ENCODE assay signal across 11 cellular contexts in genomic region chr2:7043689-7044088, GRCh38.
DNase-seq lines count a peak whose midpoint lies in the region; ATAC-seq, FAIRE-seq and TF ChIP-seq lines count a peak whose summit lies in the region.
"Had no signal": no experiment of that assay in that cellular context is flagged by ENCODE, and none has a peak within 500 bp of the region (broad histone marks: within the 10 kb centered on the region; RNA-seq: fewer than 3 reads in every experiment).

No MANE protein-coding gene starts in this region.

- intact Hi-C loops in activated CD8-positive, alpha-beta T cell treated with anti-CD3 and anti-CD28 coated beads for 36 hours (cut with micrococcal nuclease) = loop anchor here (1.0 to 5.0 kb wide), 2 partner anchors 146 to 216 kb away; no protein-coding TSS in a partner anchor

- no peaks in the 10 kb centered on the region for H3K36me3 ChIP-seq in skeletal muscle satellite cell (ENCODE audit: insufficient read depth, low read length)

- peaks cover 30% of the 10 kb centered on the region for H3K36me3 Mint-ChIP-seq in activated CD8-positive, alpha-beta T cell treated with anti-CD3 and anti-CD28 coated beads for 36 hours (ENCODE audit: low read depth)

- no peak for TF ChIP-seq CTCF in fibroblast of mammary gland (conservative IDR thresholded peaks at IDR 0.05; ENCODE audit: control insufficient read depth, insufficient read depth, low read depth, low read length)
- no peak for TF ChIP-seq CTCF in activated CD8-positive, alpha-beta T cell treated with anti-CD3 and anti-CD28 coated beads for 36 hours (IDR thresholded peaks at IDR 0.05)

- H3K4me3 Mint-ChIP-seq in activated CD8-positive, alpha-beta T cell treated with anti-CD3 and anti-CD28 coated beads for 36 hours = no peak overlapping the region
- H3K4me3 Mint-ChIP-seq: CD4-positive, alpha-beta memory T cell had no signal

- no peak overlapping the region for H3K27ac Mint-ChIP-seq in activated CD8-positive, alpha-beta T cell treated with anti-CD3 and anti-CD28 coated beads for 36 hours

- FAIRE-seq in GM12892 (lab: Jason Lieb, UNC) = peak; percentile 21
- FAIRE-seq: G401.6 had no signal

- H3K4me2 ChIP-seq in skeletal muscle satellite cell (ENCODE audit: low read length) = peak overlapping the region; percentile 15
- H3K4me2 ChIP-seq: BLaER1 treated with 17β-estradiol and CSF1 and Interleukin-3, amounts not matched to agents 10 nM and 100 nM had no signal

- H3K9me3 Mint-ChIP-seq in activated CD8-positive, alpha-beta T cell treated with anti-CD3 and anti-CD28 coated beads for 36 hours = no peaks in the 10 kb centered on the region

- no peaks in the 10 kb centered on the region for H3K27me3 Mint-ChIP-seq in activated CD8-positive, alpha-beta T cell treated with anti-CD3 and anti-CD28 coated beads for 36 hours
- H3K27me3 Mint-ChIP-seq: CD4-positive, alpha-beta memory T cell had no signal

- H3K9me3 ChIP-seq in skeletal muscle satellite cell (replicated peaks; ENCODE audit: low read length) = no peaks in the 10 kb centered on the region

- CTCF ChIA-PET in activated CD8-positive, alpha-beta T cell treated with anti-CD3 and anti-CD28 coated beads for 36 hours (lab: Charles Lee) = interaction anchor here (0.8 to 3.4 kb wide), 44 partner anchors 8 to 315 kb away, joined by 3 to 51 read pairs (median 6); partner anchors contain the start of gene RSAD2

- peaks cover 22% of the 10 kb centered on the region for H3K4me1 Mint-ChIP-seq in activated CD8-positive, alpha-beta T cell treated with anti-CD3 and anti-CD28 coated beads for 36 hours (ENCODE audit: low read depth)

- H3K4me3 ChIP-seq in fibroblast of mammary gland (ENCODE audit: control insufficient read depth, low read depth, low read length) (no peak overlapping the region), skeletal muscle satellite cell (ENCODE audit: low read length) (no peak overlapping the region)
- H3K4me3 ChIP-seq: BLaER1 treated with 17β-estradiol and CSF1 and Interleukin-3, amounts not matched to agents 10 nM and 100 nM had no signal

- TF ChIP-seq POLR2A in GM12892 (IDR thresholded peaks at IDR 0.05; ENCODE audit: low read depth, low read length) = no peak

- DNase-seq in GM12892 (ENCODE audit: insufficient read length) (no peak), amniotic epithelial cell (ENCODE audit: low read depth) (peak; percentile 24), fibroblast of mammary gland (ENCODE audit: low read depth) (peak; percentile 25), NCI-H1092 treated with DMSO at 0.1 percent for 48 hours (lab: John Stamatoyannopoulos, UW) (no peak), RPMI8226 (no peak)
- no peak for DNase-seq in activated CD8-positive, alpha-beta T cell treated with anti-CD3 and anti-CD28 coated beads for 36 hours

- no peaks in the 10 kb centered on the region for H3K27me3 ChIP-seq in skeletal muscle satellite cell (ENCODE audit: control insufficient read depth, insufficient read depth, low read length)
- H3K27me3 ChIP-seq: BLaER1 treated with 17β-estradiol and CSF1 and Interleukin-3, amounts not matched to agents 10 nM and 100 nM had no signal

- no peak overlapping the region for H3K9ac ChIP-seq in skeletal muscle satellite cell (ENCODE audit: low read depth, low read length)
- H3K9ac ChIP-seq: BLaER1 treated with 17β-estradiol and CSF1 and Interleukin-3, amounts not matched to agents 10 nM and 100 nM had no signal

- no peak for ATAC-seq in activated CD8-positive, alpha-beta T cell treated with anti-CD3 and anti-CD28 coated beads for 36 hours
- no peak for ATAC-seq in GM21619 (IDR thresholded peaks at IDR 0.05; ENCODE audit: unreplicated experiment)

- H3K4me1 ChIP-seq in skeletal muscle satellite cell (ENCODE audit: control insufficient read depth, insufficient read depth, low read length) = no peaks in the 10 kb centered on the region

- POLR2A ChIA-PET in activated CD8-positive, alpha-beta T cell treated with anti-CD3 and anti-CD28 coated beads for 36 hours (lab: Charles Lee) = interaction anchor here (1.4 kb wide), 1 partner anchor 166 kb away, joined by 4 read pairs; the partner anchor contains the start of gene RSAD2

Comparison
In these comparisons a context has a peak if more than half of its experiments do, and no peak if none do; other contexts are left out.
1. DNase-seq: peak in amniotic epithelial cell (single experiment) and fibroblast of mammary gland (single experiment); none in GM12892 (single experiment), activated CD8-positive, alpha-beta T cell treated with anti-CD3 and anti-CD28 coated beads for 36 hours (single experiment), NCI-H1092 treated with DMSO at 0.1 percent for 48 hours (single experiment) and RPMI8226 (single experiment).